ENCODE assay signal across 27 cellular contexts in genomic region chr18:57218281-57218680, GRCh38.
"Had no signal": no experiment of that assay in that cellular context is flagged by ENCODE, and none has a peak within 500 bp of the region (broad histone marks: within the 10 kb centered on the region; RNA-seq: fewer than 3 reads in every experiment).

No MANE protein-coding gene starts in this region.

- DNase-seq: activated B cell treated with CpG ODN at 0.5 μM for 24 hours; activated CD4-positive, alpha-beta memory T cell treated with anti-CD3 and anti-CD28 coated beads for 36 hours; activated CD4-positive, alpha-beta T cell treated with anti-CD3 and anti-CD28 coated beads for 4 hours; activated CD4-positive, alpha-beta T cell treated with anti-CD3 and anti-CD28 coated beads, Interleukin-2, amount 10 ng/mL, durations not matched to agents 24 days and 14 days; activated CD4-positive, alpha-beta T cell treated with anti-CD3 and anti-CD28 coated beads, Interleukin-2, amount 50 U/mL, for 1 hour; activated CD4-positive, alpha-beta T cell treated with anti-CD3 and anti-CD28 coated beads, Interleukin-2, amount 50 U/mL, for 4 hours; activated CD4-positive, CD25-positive, alpha-beta regulatory T cell treated with anti-CD3 and anti-CD28 coated beads, Interleukin-2, amount 50 U/mL, for 72 hours; activated CD8-positive, alpha-beta memory T cell treated with anti-CD3 and anti-CD28 coated beads, Interleukin-2, amount 50 U/mL, for 4 hours; activated CD8-positive, alpha-beta T cell treated with anti-CD3 and anti-CD28 coated beads for 36 hours; activated effector memory CD4-positive, alpha-beta T cell treated with anti-CD3 and anti-CD28 coated beads, Interleukin-2, amount 50 U/mL, for 16 hours; activated gamma-delta T cell treated with Interleukin-2 at 50 U/mL for 16 hours; activated naive CD4-positive, alpha-beta T cell; activated naive CD4-positive, alpha-beta T cell treated with anti-CD3 and anti-CD28 coated beads for 36 hours; activated naive CD4-positive, alpha-beta T cell treated with anti-CD3 and anti-CD28 coated beads, Interleukin-2, amount 50 U/mL, for 16 hours; activated naive CD8-positive, alpha-beta T cell treated with anti-CD3 and anti-CD28 coated beads for 36 hours; activated T-cell treated with anti-CD3 and anti-CD28 coated beads for 4 hours; activated T-cell treated with anti-CD3 and anti-CD28 coated beads, Interleukin-2, amount 50 U/mL, for 1 hour; activated T-cell treated with anti-CD3 and anti-CD28 coated beads, Interleukin-2, amount 50 U/mL, for 4 hours; activated T-cell treated with anti-CD3 and anti-CD28 coated beads, Interleukin-2, amount 50 U/mL, for 72 hours; adrenal gland; amniotic stem cell; aorta; body of pancreas; brain microvascular endothelial cell; central memory CD4-positive, alpha-beta T cell; T-helper 2 cell; T-helper 9 cell had no signal
